In genomic region chr2:137865954-137866540, GRCh38 we compare ENCODE assay signal across 8 cellular contexts.
DNase-seq lines count a peak whose midpoint lies in the region; ATAC-seq, FAIRE-seq and TF ChIP-seq lines count a peak whose summit lies in the region.

No MANE protein-coding gene starts in this region.

- TF ChIP-seq POLR2A in Peyer's patch (IDR thresholded peaks at IDR 0.05) = no peak

- peak; percentile 86 for FAIRE-seq in islet of Langerhans (lab: Jason Lieb, UNC)

- TF ChIP-seq CTCF in Peyer's patch (IDR thresholded peaks at IDR 0.05) = peak in 5 of 6 experiments; percentile 3 to 56 (median 51)

- DNase-seq in ELR (ENCODE audit: low read depth) (peak; percentile 58), HuH-7 (ENCODE audit: low spot score) (peak; percentile 12), Peyer's patch (peak in 2 of 3 donors; percentile 18 to 66), occipital lobe (lab: John Stamatoyannopoulos, UW) (no peak)
- peak; percentile 20 for DNase-seq in activated naive CD8-positive, alpha-beta T cell treated with anti-CD3 and anti-CD28 coated beads, Interleukin-2, amount 50 U/mL, for 16 hours (ENCODE audit: low read depth, low spot score)
- DNase-seq in stimulated activated CD4-positive, alpha-beta T cell treated with anti-CD3 and anti-CD28 coated beads, TNF-alpha, amount 100 ng/mL, for 24 hours (ENCODE audit: low read depth in 3 of 3) = peak; percentile 4 to 37 (median 11)

- H3K36me3 ChIP-seq in Peyer's patch = no peaks in the 10 kb centered on the region

- H3K9me3 ChIP-seq in Peyer's patch = no peaks in the 10 kb centered on the region

- peak; percentile 68 for ATAC-seq in GM21390 (IDR thresholded peaks at IDR 0.05; ENCODE audit: unreplicated experiment)

- no peak overlapping the region for H3K4me3 ChIP-seq in Peyer's patch

- H3K27me3 ChIP-seq in Peyer's patch = no peaks in the 10 kb centered on the region

- H3K27ac ChIP-seq in Peyer's patch = no peak overlapping the region

- no peaks in the 10 kb centered on the region for H3K4me1 ChIP-seq in Peyer's patch
